ENCODE assay signal across 8 cellular contexts in genomic region chr19:50357178-50358100, GRCh38. TPM values are rescaled to one million over a fixed set of nuclear protein-coding genes. Genes with fewer than 3 reads are reported as not detected.
A peak's percentile ranks its signal among the peaks of the same experiment; 100 is the strongest.
DNase-seq lines count a peak whose midpoint lies in the region; ATAC-seq, FAIRE-seq and TF ChIP-seq lines count a peak whose summit lies in the region.

No MANE protein-coding gene starts in this region.

- no peak overlapping the region for H2AFZ ChIP-seq in H1 (ENCODE audit: low read length)

- H3K27me3 ChIP-seq in H1 (replicated peaks in 1 of 4; ENCODE audit: control insufficient read depth in 3 of 4, extremely low read depth in 1 of 4, insufficient read depth in 3 of 4, low read length in 3 of 4) (no peaks in the 10 kb centered on the region; a peak in 2 of 7 replicates), muscle layer of colon (ENCODE audit: control insufficient read depth in 1 of 2, insufficient read depth in 2 of 2, low read length in 2 of 2) (peaks cover 0 to 3% of the 10 kb centered on the region in 2 donors)

- no peak overlapping the region for H4K91ac ChIP-seq in H1 (replicated peaks; ENCODE audit: insufficient read length, low read length)

- no peak overlapping the region for H3K4ac ChIP-seq in H1 (replicated peaks; ENCODE audit: insufficient read length, low read depth, low read length)

- peak; percentile 48 for ATAC-seq in HG03135 (IDR thresholded peaks at IDR 0.05; ENCODE audit: unreplicated experiment)

- no peak overlapping the region for H2BK12ac ChIP-seq in H1 (ENCODE audit: low read depth, low read length)

- H3K27ac ChIP-seq in H1 (ENCODE audit: low read depth, low read length) (no peak overlapping the region), muscle layer of colon (ENCODE audit: low read depth, low read length) (peak overlapping the region; percentile 70)

- no peak overlapping the region for H4K8ac ChIP-seq in H1 (ENCODE audit: extremely low read depth, insufficient read depth, low read length)

- TF ChIP-seq EP300 in H1 (IDR thresholded peaks at IDR 0.05; ENCODE audit: borderline replicate concordance in 1 of 2, low read depth in 2 of 2, low read length in 2 of 2) = no peak

- H2BK5ac ChIP-seq in H1 (ENCODE audit: low read depth, low read length) = no peak overlapping the region

- no peaks in the 10 kb centered on the region for H3K79me2 ChIP-seq in H1 (ENCODE audit: control insufficient read depth in 1 of 2, insufficient read depth in 2 of 2, low read length in 2 of 2)

- H3K79me1 ChIP-seq in H1 (ENCODE audit: low read depth, low read length) = no peaks in the 10 kb centered on the region

- TF ChIP-seq POLR2A in H1 (IDR thresholded peaks at IDR 0.05; ENCODE audit: control extremely low read depth in 1 of 2, low read depth in 2 of 2, low read length in 2 of 2) = no peak

- H3K4me1 ChIP-seq in H1 (replicated peaks in 1 of 4; ENCODE audit: control insufficient read depth in 3 of 4, insufficient read depth in 4 of 4, low read length in 3 of 4) (peaks cover 0 to 2% (median 0%) of the 10 kb centered on the region in 4 experiments; a peak in 2 of 7 replicates), muscle layer of colon (ENCODE audit: insufficient read depth, low read length) (no peaks in the 10 kb centered on the region)

- no peak overlapping the region for H2AK5ac ChIP-seq in H1 (ENCODE audit: low read depth, low read length)

- H3K36me3 ChIP-seq in H1 (ENCODE audit: control insufficient read depth in 2 of 4, insufficient read depth in 4 of 4, low read length in 3 of 4) (no peaks in the 10 kb centered on the region), muscle layer of colon (ENCODE audit: insufficient read depth, low read length) (no peaks in the 10 kb centered on the region)

- peak; percentile 77 to 84 for TF ChIP-seq RAD21 in H1 (IDR thresholded peaks at IDR 0.05 in 1 of 2, conservative IDR thresholded peaks at IDR 0.05 in 1 of 2; ENCODE audit: low read depth in 2 of 2, low read length in 2 of 2)

- H3K23me2 ChIP-seq in H1 (ENCODE audit: low read depth, low read length) = no peaks in the 10 kb centered on the region

- H3K9ac ChIP-seq in H1 (replicated peaks in 1 of 4; ENCODE audit: extremely low read depth in 1 of 4, low read depth in 3 of 4, low read length in 3 of 4) (no peak overlapping the region), muscle layer of colon (ENCODE audit: low read length) (peak overlapping the region; percentile 77)

- H3K56ac ChIP-seq in H1 (replicated peaks; ENCODE audit: insufficient read length, low read depth, low read length) = no peak overlapping the region

- no peak overlapping the region for H3K18ac ChIP-seq in H1 (ENCODE audit: extremely low read depth, low read length)

- H3K4me3 ChIP-seq in GM12865 (ENCODE audit: low read depth, low read length) (peak overlapping the region; percentile 81), H1 (ENCODE audit: extremely low read depth in 1 of 4, insufficient read depth in 2 of 4, low read depth in 3 of 4, low read length in 4 of 4) (peak overlapping the region in 1 of 4 experiments; percentile 16; a peak in 1 of 8 replicates), muscle layer of colon (ENCODE audit: low read depth in 1 of 2, low read length in 2 of 2) (peak overlapping the region; percentile 48 to 61)

- no peak overlapping the region for H3K14ac ChIP-seq in H1 (ENCODE audit: insufficient read length)

- FAIRE-seq in H1 (lab: Jason Lieb, UNC) = peak; percentile 76

- peak; percentile 80 for TF ChIP-seq CTCF in GM12865 (IDR thresholded peaks at IDR 0.05; ENCODE audit: insufficient read depth, low read depth, low read length, missing control alignments)
- peak; percentile 71 to 87 (median 82) for TF ChIP-seq CTCF in H1 (IDR thresholded peaks at IDR 0.05; ENCODE audit: control extremely low read depth in 1 of 3, insufficient read depth in 1 of 3, low read depth in 1 of 3, low read length in 3 of 3)

- no peak overlapping the region for H2BK15ac ChIP-seq in H1 (ENCODE audit: low read length)

- H2BK20ac ChIP-seq in H1 (ENCODE audit: low read length) = no peak overlapping the region

- H3K9me3 ChIP-seq in H1 (ENCODE audit: insufficient read depth in 2 of 2, low read depth in 1 of 2, low read length in 1 of 2) (no peaks in the 10 kb centered on the region), muscle layer of colon (ENCODE audit: low read length) (no peaks in the 10 kb centered on the region)

- no peak overlapping the region for H2BK120ac ChIP-seq in H1 (replicated peaks; ENCODE audit: low read depth, low read length)

- POLR2A ChIA-PET in H1 (lab: Charles Lee; ENCODE audit: partially characterized antibody) = interaction anchor here (0.8 to 1.4 kb wide), 6 partner anchors 14 to 122 kb away, joined by 3 to 4 read pairs (median 4); partner anchors contain the start of gene POLD1

- peak overlapping the region in 1 of 2 experiments; percentile 36; a peak in 1 of 4 replicates for H3K4me2 ChIP-seq in H1 (ENCODE audit: insufficient read depth in 1 of 2, low read depth in 2 of 2, low read length in 2 of 2)

- CTCF ChIA-PET in H1 (lab: Charles Lee; ENCODE audit: partially characterized antibody) = interaction anchor here (0.7 to 3.2 kb wide), 35 partner anchors 9 to 565 kb away, joined by 3 to 13 read pairs (median 4); partner anchors contain the start of genes NAPSA and NR1H2

- H4K5ac ChIP-seq in H1 (ENCODE audit: insufficient read length, low read depth, low read length) = no peak overlapping the region

- peak; percentile 93 for DNase-seq in GM12865 (ENCODE audit: low read depth)
- peak; percentile 56 for DNase-seq in NCI-H774 (lab: John Stamatoyannopoulos, UW)
- DNase-seq in activated CD8-positive, alpha-beta memory T cell treated with anti-CD3 and anti-CD28 coated beads for 4 hours (ENCODE audit: low read depth in 2 of 2) = peak; percentile 82 to 87
- peak; percentile 56 to 95 for DNase-seq in H1 (ENCODE audit: low read depth in 1 of 2, low spot score in 2 of 2)
- peak; percentile 92 for DNase-seq in stimulated activated CD8-positive, alpha-beta memory T cell treated with anti-CD3 and anti-CD28 coated beads, Interleukin-4, amount 100 ng/mL, for 48 hours
- no peak for DNase-seq in hepatic stellate cell (ENCODE audit: low spot score)

- no peaks in the 10 kb centered on the region for H4K20me1 ChIP-seq in H1 (replicated peaks in 1 of 2; ENCODE audit: control insufficient read depth in 1 of 2, insufficient read depth in 2 of 2, low read length in 2 of 2)

- 71% methylated on average over 49 of the region's 54 CpGs; no CpG with 5 or more reads in 1 of the 2 experiments for WGBS in H1 (ENCODE audit: extremely low coverage in 1 of 2, insufficient coverage in 1 of 2, insufficient read length in 1 of 2, insufficient replicate concordance in 2 of 2, low coverage in 1 of 2, low lambda C conversion rate in 2 of 2, missing lambda C conversion rate in 1 of 2), 2 experiments

- H3K23ac ChIP-seq in H1 (ENCODE audit: insufficient read length) = no peak overlapping the region

TF ChIP-seq in H1, 55 proteins besides CTCF, POLR2A, EP300 and RAD21:
- peak; percentile 87 for TF ChIP-seq TEAD4 (IDR thresholded peaks at IDR 0.05; ENCODE audit: low read depth, low read length)
- peak; percentile 19; the same call in 1 of the 2 replicates for TF ChIP-seq TBP (IDR thresholded peaks at IDR 0.05; ENCODE audit: low read depth, low read length)
- TF ChIP-seq SP4 (IDR thresholded peaks at IDR 0.05; ENCODE audit: low read length) = no peak

RNA-seq across cellular contexts. Expression of gene NAPSA, which starts 8.0 kb away (rescaled TPM):
- total RNA-seq in H1 (2021; fragmentation: NEBNext Ultra II Directional; extraction: Animal tissue kit (Norgen Biotek cat#: 25700)) = 0.71 and 1.1 TPM in 2 replicates
- 0.73 and 0.93 TPM in 2 replicates for polyA plus RNA-seq in H1 (2011; rRNA removed)
- polyA plus RNA-seq in H1 (2011; cell fraction: cytosol; rRNA removed) = 0.89 TPM
- 3.3 TPM for polyA plus RNA-seq in H1 (2011; cell fraction: nucleus; rRNA removed)
- 0.40 to 1.0 TPM (median 0.84 TPM) in 4 replicates for polyA plus RNA-seq in H1 (2012, experiment 1 of 2)
- polyA plus RNA-seq in H1 (2012, experiment 2 of 2) = 0.72 TPM
- 0.71 TPM for polyA plus RNA-seq in H1 (2013, experiment 1 of 2)
- polyA plus RNA-seq in H1 (2013, experiment 2 of 2) = 0.63 TPM
- 0.15 and 0.35 TPM in 2 replicates for polyA minus RNA-seq in H1 (2011; rRNA and poly(A)+ RNA removed)
- polyA minus RNA-seq in H1 (2011; cell fraction: cytosol; rRNA and poly(A)+ RNA removed) = 0.73 TPM
- polyA minus RNA-seq in H1 (2011; cell fraction: nucleus; rRNA and poly(A)+ RNA removed) = 1.00 TPM

RNA-seq across cellular contexts. Expression of gene NR1H2, which starts 18.8 kb away (rescaled TPM):
- 40.3 and 41.4 TPM in 2 replicates for total RNA-seq in H1 (2021; fragmentation: NEBNext Ultra II Directional; extraction: Animal tissue kit (Norgen Biotek cat#: 25700))
- 47.5 and 61.5 TPM in 2 replicates for polyA plus RNA-seq in H1 (2011; rRNA removed)
- 43.0 TPM for polyA plus RNA-seq in H1 (2011; cell fraction: cytosol; rRNA removed)
- polyA plus RNA-seq in H1 (2011; cell fraction: nucleus; rRNA removed) = 70.3 TPM
- polyA plus RNA-seq in H1 (2012, experiment 1 of 2) = 22.3 to 39.2 TPM (median 34.3 TPM) in 4 replicates
- 33.5 TPM for polyA plus RNA-seq in H1 (2012, experiment 2 of 2)
- polyA plus RNA-seq in H1 (2013, experiment 1 of 2) = 19.2 TPM
- 18.0 TPM for polyA plus RNA-seq in H1 (2013, experiment 2 of 2)
- polyA minus RNA-seq in H1 (2011; rRNA and poly(A)+ RNA removed) = 20.3 and 22.8 TPM in 2 replicates
- 21.5 TPM for polyA minus RNA-seq in H1 (2011; cell fraction: cytosol; rRNA and poly(A)+ RNA removed)
- polyA minus RNA-seq in H1 (2011; cell fraction: nucleus; rRNA and poly(A)+ RNA removed) = 25.5 TPM

RNA-seq across cellular contexts. Expression of gene POLD1, which starts 26.7 kb away (rescaled TPM):
- total RNA-seq in H1 (2021; fragmentation: NEBNext Ultra II Directional; extraction: Animal tissue kit (Norgen Biotek cat#: 25700)) = 141 and 149 TPM in 2 replicates
- 142 and 191 TPM in 2 replicates for polyA plus RNA-seq in H1 (2011; rRNA removed)
- polyA plus RNA-seq in H1 (2011; cell fraction: cytosol; rRNA removed) = 136 TPM
- 435 TPM for polyA plus RNA-seq in H1 (2011; cell fraction: nucleus; rRNA removed)
- polyA plus RNA-seq in H1 (2012, experiment 1 of 2) = 86.1 to 170 TPM (median 149 TPM) in 4 replicates
- 109 TPM for polyA plus RNA-seq in H1 (2012, experiment 2 of 2)
- 81.0 TPM for polyA plus RNA-seq in H1 (2013, experiment 1 of 2)
- 72.1 TPM for polyA plus RNA-seq in H1 (2013, experiment 2 of 2)
- 57.8 and 65.0 TPM in 2 replicates for polyA minus RNA-seq in H1 (2011; rRNA and poly(A)+ RNA removed)
- 137 TPM for polyA minus RNA-seq in H1 (2011; cell fraction: cytosol; rRNA and poly(A)+ RNA removed)
- 137 TPM for polyA minus RNA-seq in H1 (2011; cell fraction: nucleus; rRNA and poly(A)+ RNA removed)

RNA-seq across cellular contexts. Expression of gene KCNC3, which starts 28.3 kb away (rescaled TPM):
- 7.2 and 8.5 TPM in 2 replicates for total RNA-seq in H1 (2021; fragmentation: NEBNext Ultra II Directional; extraction: Animal tissue kit (Norgen Biotek cat#: 25700))
- polyA plus RNA-seq in H1 (2011; rRNA removed) = 3.9 and 6.3 TPM in 2 replicates
- polyA plus RNA-seq in H1 (2011; cell fraction: cytosol; rRNA removed) = 3.0 TPM
- 20.7 TPM for polyA plus RNA-seq in H1 (2011; cell fraction: nucleus; rRNA removed)
- polyA plus RNA-seq in H1 (2012, experiment 1 of 2) = 9.3 to 12.8 TPM (median 11.1 TPM) in 4 replicates
- polyA plus RNA-seq in H1 (2012, experiment 2 of 2) = 5.4 TPM
- polyA plus RNA-seq in H1 (2013, experiment 1 of 2) = 4.5 TPM
- polyA plus RNA-seq in H1 (2013, experiment 2 of 2) = 4.0 TPM
- 3.3 and 3.8 TPM in 2 replicates for polyA minus RNA-seq in H1 (2011; rRNA and poly(A)+ RNA removed)
- polyA minus RNA-seq in H1 (2011; cell fraction: cytosol; rRNA and poly(A)+ RNA removed) = 6.0 TPM
- 7.3 TPM for polyA minus RNA-seq in H1 (2011; cell fraction: nucleus; rRNA and poly(A)+ RNA removed)
